In genomic region chr14:102189858-102190257, GRCh38 we compare ENCODE assay signal across 26 cellular contexts. TPM values are rescaled to one million over a fixed set of nuclear protein-coding genes. Genes with fewer than 3 reads are reported as not detected.
DNase-seq lines count a peak whose midpoint lies in the region; ATAC-seq and TF ChIP-seq lines count a peak whose summit lies in the region.
"Had no signal": no experiment of that assay in that cellular context is flagged by ENCODE, and none has a peak within 500 bp of the region (broad histone marks: within the 10 kb centered on the region; RNA-seq: fewer than 3 reads in every experiment).

No MANE protein-coding gene starts in this region.

- peaks cover 14% of the 10 kb centered on the region for H3K4me1 ChIP-seq in IMR-90 (ENCODE audit: control insufficient read depth, insufficient read depth, low read length)
- H3K4me1 ChIP-seq in mesenchymal stem cell (ENCODE audit: control insufficient read depth, insufficient read depth, low read depth, low read length) = peaks cover 30% of the 10 kb centered on the region
- peaks cover 23% of the 10 kb centered on the region for H3K4me1 ChIP-seq in mammary epithelial cell (ENCODE audit: insufficient read depth, low read length)

- H3K79me1 ChIP-seq in IMR-90 (ENCODE audit: low read depth in 1 of 2, low read length in 2 of 2) (peaks cover 44 to 77% of the 10 kb centered on the region in 2 experiments), mesenchymal stem cell (replicated peaks; ENCODE audit: low read length, poor library complexity, severe bottlenecking) (peaks cover 29% of the 10 kb centered on the region)

- H3K4me2 ChIP-seq in IMR-90 (ENCODE audit: low read depth, low read length) (no peak overlapping the region), mesenchymal stem cell (ENCODE audit: low read length, poor library complexity, severe bottlenecking) (no peak overlapping the region), mammary epithelial cell (ENCODE audit: insufficient read depth, low read depth, low read length) (no peak overlapping the region)
- H3K4me2 ChIP-seq: A549 had no signal

- H2AFZ ChIP-seq in IMR-90 (replicated peaks; ENCODE audit: low read length, poor library complexity) = no peak overlapping the region
- H2AFZ ChIP-seq in mesenchymal stem cell (ENCODE audit: low read depth, low read length) = no peak overlapping the region
- no peak overlapping the region for H2AFZ ChIP-seq in mammary epithelial cell (ENCODE audit: low read depth, low read length)

- no peaks in the 10 kb centered on the region for H3K27me3 ChIP-seq in IMR-90 (ENCODE audit: control insufficient read depth, insufficient read depth, low read length)
- no peaks in the 10 kb centered on the region for H3K27me3 ChIP-seq in mesenchymal stem cell (ENCODE audit: control insufficient read depth in 1 of 2, insufficient read depth in 1 of 2, low read length in 2 of 2)
- no peaks in the 10 kb centered on the region for H3K27me3 ChIP-seq in mammary epithelial cell (ENCODE audit: insufficient read depth, low read length)
- H3K27me3 ChIP-seq: suprapubic skin had no signal

- BruUV-seq in IMR-90 (replicated peaks; lab: Mats Ljungman, UMichigan) (no TSS peak), mammary epithelial cell (replicated peaks; lab: Mats Ljungman, UMichigan) (no TSS peak)

- CTCF ChIA-PET in IMR-90 (lab: Yijun Ruan, JAX) (no interaction called here), mammary epithelial cell (lab: Charles Lee; ENCODE audit: low non-redundant PET) (no interaction called here)

- H4K8ac ChIP-seq in IMR-90 (ENCODE audit: low read depth in 2 of 2, low read length in 2 of 2) = no peak overlapping the region; a peak in 1 of 4 replicates
- no peak overlapping the region for H4K8ac ChIP-seq in mesenchymal stem cell (ENCODE audit: low read length)

- TF ChIP-seq RAD21 in IMR-90 (IDR thresholded peaks at IDR 0.05; ENCODE audit: low read length) = no peak

- dilution Hi-C loops in IMR-90 (cut with HindIII; ENCODE audit: low sequenced_read_pairs, unreplicated experiment) = no loop called here
- dilution Hi-C loops in mammary epithelial cell (cut with HindIII; ENCODE audit: low sequenced_read_pairs) = no loop called here

- H3K9ac ChIP-seq in IMR-90 (ENCODE audit: low read depth, low read length) (no peak overlapping the region), mesenchymal stem cell (ENCODE audit: low read length) (no peak overlapping the region), mammary epithelial cell (ENCODE audit: insufficient read depth, low read length) (no peak overlapping the region)

- no peak overlapping the region for H3K4ac ChIP-seq in IMR-90 (ENCODE audit: low read depth, low read length)
- H3K4ac ChIP-seq in mesenchymal stem cell (ENCODE audit: low read depth in 1 of 2, low read length in 2 of 2) = no peak overlapping the region

- no peaks in the 10 kb centered on the region for H3K9me3 ChIP-seq in IMR-90 (ENCODE audit: control insufficient read depth, insufficient read depth, low read length)
- no peaks in the 10 kb centered on the region for H3K9me3 ChIP-seq in mesenchymal stem cell (ENCODE audit: control insufficient read depth, low read length)
- no peaks in the 10 kb centered on the region for H3K9me3 ChIP-seq in mammary epithelial cell (replicated peaks; ENCODE audit: insufficient read depth, low read length)
- H3K9me3 ChIP-seq: A549, suprapubic skin had no signal

- no peak for TF ChIP-seq POLR2A in IMR-90 (IDR thresholded peaks at IDR 0.05; ENCODE audit: low read depth, low read length)

- peaks cover 30% of the 10 kb centered on the region for H3K9me1 ChIP-seq in IMR-90 (ENCODE audit: insufficient read depth, low read length)

- ATAC-seq in IMR-90 (ENCODE audit: low read depth) (no peak), HG02840 (IDR thresholded peaks at IDR 0.05; ENCODE audit: low FRiP score, unreplicated experiment) (no peak), HG03457 (IDR thresholded peaks at IDR 0.05; ENCODE audit: unreplicated experiment) (no peak)
- ATAC-seq: A549; CD8-positive, alpha-beta T cell had no signal

- H2BK12ac ChIP-seq in mesenchymal stem cell (ENCODE audit: low read length in 2 of 2) = no peak overlapping the region

- H4K20me1 ChIP-seq in IMR-90 (ENCODE audit: insufficient read depth, low read length) (peaks cover 51% of the 10 kb centered on the region), mammary epithelial cell (ENCODE audit: insufficient read depth, low read length) (no peaks in the 10 kb centered on the region)

- in situ Hi-C loops in IMR-90 (cut with MboI; ENCODE audit: low sequenced_read_pairs) = no loop called here
- in situ Hi-C loops in mammary epithelial cell (cut with MboI; ENCODE audit: low sequenced_read_pairs in 2 of 2) = no loop called here

- H3K18ac ChIP-seq in IMR-90 (ENCODE audit: low read depth, low read length) (no peak overlapping the region), mesenchymal stem cell (ENCODE audit: low read depth in 1 of 2, low read length in 2 of 2) (no peak overlapping the region)

- no peak overlapping the region for H2BK5ac ChIP-seq in IMR-90 (ENCODE audit: low read depth, low read length, poor library complexity, severe bottlenecking)
- no peak overlapping the region for H2BK5ac ChIP-seq in mesenchymal stem cell (ENCODE audit: low read depth, low read length, poor library complexity, severe bottlenecking)

- no peak for TF ChIP-seq CTCF in IMR-90 (conservative IDR thresholded peaks at IDR 0.05; ENCODE audit: low read depth, low read length)
- TF ChIP-seq CTCF in mammary epithelial cell (conservative IDR thresholded peaks at IDR 0.05 in 1 of 2, IDR thresholded peaks at IDR 0.05 in 1 of 2; ENCODE audit: extremely low read depth in 1 of 2, insufficient read depth in 1 of 2, low read depth in 1 of 2, low read length in 2 of 2) = no peak

- H2BK20ac ChIP-seq in IMR-90 (ENCODE audit: low read depth, low read length) = no peak overlapping the region

- no peak overlapping the region for H4K91ac ChIP-seq in IMR-90 (ENCODE audit: insufficient read depth, low read depth, low read length)
- no peak overlapping the region for H4K91ac ChIP-seq in mesenchymal stem cell (ENCODE audit: low read length)

- 0 out of 2 replicates have a peak overlapping the region, but pooled peaks have one; percentile 34 for H3K14ac ChIP-seq in IMR-90 (replicated peaks; ENCODE audit: low read depth, low read length)
- peak overlapping the region in 1 of 2 experiments; percentile 3 for H3K14ac ChIP-seq in mesenchymal stem cell (ENCODE audit: low read length in 2 of 2)

- H2BK15ac ChIP-seq in IMR-90 (ENCODE audit: low read depth, low read length) = no peak overlapping the region
- H2BK15ac ChIP-seq in mesenchymal stem cell (ENCODE audit: low read depth, poor library complexity, severe bottlenecking) = no peak overlapping the region

- DNase-seq in Ammon's horn (ENCODE audit: low spot score) = peak; percentile 1
- no peak for DNase-seq in IMR-90
- no peak for DNase-seq in caudate nucleus (lab: John Stamatoyannopoulos, UW)
- DNase-seq in mesenchymal stem cell = no peak
- DNase-seq in stimulated activated CD4-positive, alpha-beta T cell treated with anti-CD3 and anti-CD28 coated beads, Interleukin-4, amount 100 ng/mL, for 4 hours = no peak
- no peak for DNase-seq in mammary epithelial cell
- DNase-seq: activated CD4-positive, alpha-beta T cell treated with anti-CD3 and anti-CD28 coated beads for 48 hours; activated effector memory CD4-positive, alpha-beta T cell treated with anti-CD3 and anti-CD28 coated beads, Interleukin-2, amount 50 U/mL, for 16 hours; activated T-cell treated with anti-CD3 and anti-CD28 coated beads, Interleukin-2, amount 50 U/mL, for 1 hour; CD8-positive, alpha-beta T cell; EL; HCEC 1CT; hippocampal formation; NCI-H146; NCI-H226; NCI-H69; nephron progenitor cell; SHP77 treated with DMSO at 0.1 percent for 48 hours; stimulated activated naive CD4-positive, alpha-beta T cell; T-helper 2 cell had no signal

- H3K56ac ChIP-seq in IMR-90 (ENCODE audit: extremely low read depth, insufficient read depth, low read length) = no peak overlapping the region

- H2AK9ac ChIP-seq in IMR-90 (replicated peaks; ENCODE audit: low read depth, low read length, poor library complexity) = no peak overlapping the region

- H3K79me2 ChIP-seq in mammary epithelial cell (ENCODE audit: insufficient read depth, low read length) = peaks cover 89% of the 10 kb centered on the region

- H3K4me3 ChIP-seq in IMR-90 (ENCODE audit: insufficient read depth, low read depth, low read length) = no peak overlapping the region
- no peak overlapping the region for H3K4me3 ChIP-seq in mesenchymal stem cell (ENCODE audit: insufficient read depth in 1 of 2, low read depth in 1 of 2, low read length in 2 of 2)
- H3K4me3 ChIP-seq in mammary epithelial cell (replicated peaks in 1 of 3; ENCODE audit: insufficient read depth in 1 of 3, low read depth in 2 of 3, low read length in 3 of 3) = no peak overlapping the region
- H3K4me3 ChIP-seq: A549, lung, suprapubic skin had no signal

- intact Hi-C loops in IMR-90 (cut with micrococcal nuclease) (no loop called here), mammary epithelial cell (cut with micrococcal nuclease) (no loop called here)

- no peak overlapping the region; the same call in 1 of the 2 replicates for H2AK5ac ChIP-seq in IMR-90 (ENCODE audit: low read depth, low read length)
- peak overlapping the region; percentile 76 for H2AK5ac ChIP-seq in mesenchymal stem cell (ENCODE audit: low read length, severe bottlenecking)

- POLR2A ChIA-PET in IMR-90 (lab: Charles Lee; ENCODE audit: unreplicated experiment) = no interaction called here

- no CpG with 5 or more reads among the region's 5 CpGs for WGBS in IMR-90 (ENCODE audit: extremely low coverage in 2 of 2, insufficient read length in 1 of 2), 2 experiments
- WGBS in mesenchymal stem cell = 96% methylated on average over 5 of the region's 5 CpGs
- 82% methylated on average over 5 of the region's 5 CpGs for WGBS in mammary epithelial cell (ENCODE audit: low coverage, missing lambda C conversion rate)

- no peak overlapping the region for H3K27ac ChIP-seq in IMR-90 (ENCODE audit: insufficient read depth, low read length)
- peak overlapping the region; percentile 21 for H3K27ac ChIP-seq in caudate nucleus (ENCODE audit: low read depth, low read length)
- H3K27ac ChIP-seq in mesenchymal stem cell (ENCODE audit: low read length, poor library complexity, severe bottlenecking) = no peak overlapping the region
- H3K27ac ChIP-seq in mammary epithelial cell (ENCODE audit: insufficient read depth, low read depth, low read length) = no peak overlapping the region
- H3K27ac ChIP-seq: suprapubic skin, VCaP had no signal

- H3K36me3 ChIP-seq in IMR-90 (ENCODE audit: control insufficient read depth, insufficient read depth, low read length) (0 out of 2 replicates have a peak, but pooled peaks cover under 1% of the 10 kb centered on the region), mesenchymal stem cell (ENCODE audit: control insufficient read depth in 1 of 2, insufficient read depth in 2 of 2, low read depth in 1 of 2, low read length in 2 of 2) (peaks cover 2 to 3% of the 10 kb centered on the region in 2 experiments), mammary epithelial cell (ENCODE audit: insufficient read depth, low read length) (no peaks in the 10 kb centered on the region)
- H3K36me3 ChIP-seq: suprapubic skin had no signal

- H2BK120ac ChIP-seq in IMR-90 (ENCODE audit: low read depth, low read length) (no peak overlapping the region), mesenchymal stem cell (ENCODE audit: low read depth, low read length) (no peak overlapping the region)

- H3K23ac ChIP-seq in IMR-90 (ENCODE audit: low read depth, low read length) (no peak overlapping the region), mesenchymal stem cell (ENCODE audit: low read length in 2 of 2) (no peak overlapping the region)

- H4K5ac ChIP-seq in IMR-90 (ENCODE audit: low read depth, low read length) = no peak overlapping the region

RNA-seq across cellular contexts. Expression of gene WDR20, which starts 50.2 kb away (rescaled TPM):
- total RNA-seq in IMR-90 (2012; rRNA removed) (27.4 and 28.1 TPM in 2 replicates), mammary epithelial cell (10 to 100 TPM; 25.3 to 27.3 TPM)
- polyA plus RNA-seq in IMR-90 (2012; rRNA removed) (18.7 and 20.3 TPM in 2 replicates), mammary epithelial cell (18.0 TPM)
- 14.7 and 20.0 TPM in 2 replicates for polyA plus RNA-seq in IMR-90 (2012; cell fraction: cytosol; rRNA removed)
- 19.0 and 29.1 TPM in 2 replicates for polyA plus RNA-seq in IMR-90 (2012; cell fraction: nucleus; rRNA removed; ENCODE audit: low replicate concordance)
- polyA plus RNA-seq in mesenchymal stem cell (2013, experiment 1 of 2) = 12.6 TPM
- 12.4 TPM for polyA plus RNA-seq in mesenchymal stem cell (2013, experiment 2 of 2)
- 1.9 TPM for polyA minus RNA-seq in mammary epithelial cell
